In genomic region chr14:89276424-89276975, GRCh38 we compare ENCODE assay signal across 8 cellular contexts.
A peak's percentile ranks its signal among the peaks of the same experiment; 100 is the strongest.
DNase-seq lines count a peak whose midpoint lies in the region; ATAC-seq, FAIRE-seq and TF ChIP-seq lines count a peak whose summit lies in the region.

No MANE protein-coding gene starts in this region.

- peak; percentile 90 for ATAC-seq in GM21447 (IDR thresholded peaks at IDR 0.05; ENCODE audit: unreplicated experiment)
- ATAC-seq in activated naive CD4-positive, alpha-beta T cell treated with anti-CD3 and anti-CD28 coated beads, Interleukin-2, amount 50 U/mL, for 72 hours: peak; percentile 96

- H3K27ac ChIP-seq in substantia nigra (ENCODE audit: low read depth, low read length, poor library complexity, severe bottlenecking) (no peak overlapping the region), caudate nucleus (ENCODE audit: low read depth, low read length) (no peak overlapping the region)

- H3K27me3 ChIP-seq in GM06990 (replicated peaks; ENCODE audit: control insufficient read depth, insufficient read depth, low read length): no peaks in the 10 kb centered on the region

- H3K36me3 ChIP-seq in GM06990 (ENCODE audit: control insufficient read depth, insufficient read depth, low read length): peaks cover 1% of the 10 kb centered on the region

- no peak for TF ChIP-seq CTCF in GM06990 (IDR thresholded peaks at IDR 0.05; ENCODE audit: insufficient read depth, low read length, poor library complexity, severe bottlenecking)

- intact Hi-C loops in posterior vena cava (cut with DNase I): no loop called here

- peak overlapping the region; percentile 87 to 95 for H3K27ac Mint-ChIP-seq in activated naive CD4-positive, alpha-beta T cell treated with anti-CD3 and anti-CD28 coated beads, Interleukin-2, amount 50 U/mL, for 72 hours

- no peak for FAIRE-seq in HTR-8/SVneo (lab: Jason Lieb, UNC)

- H3K36me3 Mint-ChIP-seq in activated naive CD4-positive, alpha-beta T cell treated with anti-CD3 and anti-CD28 coated beads, Interleukin-2, amount 50 U/mL, for 72 hours: peaks cover 27 to 62% of the 10 kb centered on the region in 2 donors

- DNase-seq in GM06990 (ENCODE audit: extremely low read depth, insufficient read length) (peak; percentile 81), HTR-8/SVneo (ENCODE audit: insufficient read length, low spot score) (peak; percentile 9), substantia nigra (lab: John Stamatoyannopoulos, UW) (no peak), posterior vena cava (ENCODE audit: low spot score) (no peak), caudate nucleus (lab: John Stamatoyannopoulos, UW) (no peak)
- peak; percentile 70 to 92 for DNase-seq in activated naive CD4-positive, alpha-beta T cell treated with anti-CD3 and anti-CD28 coated beads, Interleukin-2, amount 50 U/mL, for 72 hours (ENCODE audit: low spot score in 2 of 2)
- DNase-seq in stimulated activated CD4-positive, alpha-beta T cell treated with anti-CD3 and anti-CD28 coated beads, Interleukin-4, amount 100 ng/mL, for 1 hour: peak; percentile 32

- no peak overlapping the region for H3K4me3 ChIP-seq in GM06990 (replicated peaks; ENCODE audit: low read depth, low read length)

- peaks cover 0 to 7% of the 10 kb centered on the region in 2 donors for H3K9me3 Mint-ChIP-seq in activated naive CD4-positive, alpha-beta T cell treated with anti-CD3 and anti-CD28 coated beads, Interleukin-2, amount 50 U/mL, for 72 hours

Comparison
In these comparisons a context has a peak if more than half of its experiments do, and no peak if none do; other contexts are left out.
1. DNase-seq: peak in GM06990 (single experiment), HTR-8/SVneo (single experiment), activated naive CD4-positive, alpha-beta T cell treated with anti-CD3 and anti-CD28 coated beads, Interleukin-2, amount 50 U/mL, for 72 hours (2 of 2) and stimulated activated CD4-positive, alpha-beta T cell treated with anti-CD3 and anti-CD28 coated beads, Interleukin-4, amount 100 ng/mL, for 1 hour (single experiment); none in substantia nigra (0 of 49), posterior vena cava (single experiment) and caudate nucleus (0 of 61).